ENCODE assay signal across 7 cellular contexts in the genomic region with DNA sequence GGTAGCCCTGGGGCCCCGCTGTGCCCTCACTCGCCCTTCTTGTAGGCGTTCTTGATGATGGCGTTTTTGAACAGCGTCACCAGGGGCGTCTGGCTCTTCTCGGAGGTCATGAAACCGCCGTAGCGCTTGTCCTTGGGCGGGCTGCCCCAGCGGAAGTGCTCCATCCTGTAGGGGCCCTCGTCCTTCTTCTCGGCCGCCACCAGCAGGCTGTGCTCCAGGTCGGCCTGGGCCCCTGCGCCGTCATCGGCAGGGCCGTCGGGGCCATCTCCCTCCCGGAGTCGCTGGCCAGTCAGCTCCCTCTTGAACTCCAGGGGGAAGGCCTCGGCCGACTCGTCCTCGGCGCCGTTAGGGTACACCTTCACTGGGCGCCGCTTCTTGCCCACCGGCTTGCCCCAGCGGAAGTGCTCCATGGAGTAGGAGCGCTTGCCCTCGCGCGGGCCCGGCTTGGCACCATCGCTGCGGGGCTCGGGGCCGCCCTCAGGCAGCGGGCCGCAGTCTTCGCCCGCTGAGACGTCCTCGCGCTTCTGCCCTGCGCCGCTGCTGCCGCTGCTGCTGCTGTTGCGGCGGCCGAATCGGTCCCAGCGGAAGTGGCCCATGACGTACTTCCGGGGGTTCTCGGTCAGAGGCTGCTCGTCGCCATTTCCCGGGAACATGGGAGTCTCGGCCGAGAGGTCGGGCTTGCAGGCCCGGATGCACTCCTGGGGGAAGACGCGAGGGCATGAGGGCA. TPM values are rescaled to one million over a fixed set of nuclear protein-coding genes. Genes with fewer than 3 reads are reported as not detected.
DNase-seq lines count a peak whose midpoint lies in the region; ATAC-seq, FAIRE-seq and TF ChIP-seq lines count a peak whose summit lies in the region.

No MANE protein-coding gene starts in this region.

- peaks cover 0 to 15% (median 0%) of the 10 kb centered on the region in 9 donors for H3K4me1 ChIP-seq in heart right ventricle

- H3K9me3 ChIP-seq in heart right ventricle: peaks cover 0 to 4% (median 0%) of the 10 kb centered on the region in 11 donors

- H3K4me3 ChIP-seq in heart right ventricle: peak overlapping the region; percentile 29 to 66 (median 55)

- intact Hi-C loops in heart right ventricle (cut with DNase I): no loop called here

- DNase-seq in activated T-helper 9 cell treated with anti-CD3 and anti-CD28 coated beads, Interleukin-2, amount 50 U/mL, for 16 hours (ENCODE audit: low read depth): peak; percentile 67
- DNase-seq in heart right ventricle (peak; percentile 78 to 79), SW 1271 (lab: John Stamatoyannopoulos, UW) (no peak), NCI-H2227 treated with DMSO at 0.1 percent for 48 hours (lab: John Stamatoyannopoulos, UW) (no peak), H54 (ENCODE audit: insufficient read length, low spot score) (no peak)
- DNase-seq in stimulated activated CD4-positive, alpha-beta T cell treated with anti-CD3 and anti-CD28 coated beads, Interleukin-1b, Interleukin-23, amount 100 ng/mL, for 24 hours (ENCODE audit: low read depth in 4 of 4, low spot score in 1 of 4): peak; percentile 51 to 65 (median 56)

- TF ChIP-seq CTCF in heart right ventricle (IDR thresholded peaks at IDR 0.05): peak in 3 of 9 donors; percentile 5 to 13 (median 12)

- peaks cover 0 to 39% (median 32%) of the 10 kb centered on the region in 7 donors for H3K27me3 ChIP-seq in heart right ventricle

- TF ChIP-seq POLR2A in H54 (IDR thresholded peaks at IDR 0.05; ENCODE audit: low read depth, low read length): no peak

- peak overlapping the region in 9 of 10 donors; percentile 59 to 91 (median 72) for H3K27ac ChIP-seq in heart right ventricle

- WGBS in heart right ventricle, 2 donors: 37 to 52% methylated on average over 44 to 69 of the region's 69 CpGs

- ATAC-seq in HG03354 (IDR thresholded peaks at IDR 0.05; ENCODE audit: poor library complexity, severe bottlenecking, unreplicated experiment) (peak; percentile 69), heart right ventricle (peak; percentile 47 to 83 (median 78))

- no peak for FAIRE-seq in H54 (lab: Jason Lieb, UNC)

- H3K36me3 ChIP-seq in heart right ventricle: no peaks in the 10 kb centered on the region

RNA-seq across cellular contexts. Expression of a gene that starts 7.2 kb away (rescaled TPM):
- 1 to 10 TPM; 1.9 to 9.5 (median 5.3) TPM for total RNA-seq in heart right ventricle
- 10 to 100 TPM in 1 of 2 donors, 1 to 10 TPM in 1; 6.1 to 11.2 TPM for polyA plus RNA-seq in heart right ventricle

Comparison
In these comparisons a context has a peak if more than half of its experiments do, and no peak if none do; other contexts are left out.
1. DNase-seq: peak in activated T-helper 9 cell treated with anti-CD3 and anti-CD28 coated beads, Interleukin-2, amount 50 U/mL, for 16 hours (single experiment), heart right ventricle (2 of 2) and stimulated activated CD4-positive, alpha-beta T cell treated with anti-CD3 and anti-CD28 coated beads, Interleukin-1b, Interleukin-23, amount 100 ng/mL, for 24 hours (4 of 4); none in SW 1271 (0 of 2), NCI-H2227 treated with DMSO at 0.1 percent for 48 hours (single experiment) and H54 (single experiment).